In genomic region chr21:42784276-42784675, GRCh38 we compare ENCODE assay signal across 9 cellular contexts.
DNase-seq lines count a peak whose midpoint lies in the region; ATAC-seq and TF ChIP-seq lines count a peak whose summit lies in the region.
"Had no signal": no experiment of that assay in that cellular context is flagged by ENCODE, and none has a peak within 500 bp of the region (broad histone marks: within the 10 kb centered on the region; RNA-seq: fewer than 3 reads in every experiment).

No MANE protein-coding gene starts in this region.

- ATAC-seq in T-helper 17 cell (peak; percentile 34), omental fat pad (ENCODE audit: low FRiP score) (peak; percentile 45), GM21786 (IDR thresholded peaks at IDR 0.05; ENCODE audit: unreplicated experiment) (no peak), GM19467 (IDR thresholded peaks at IDR 0.05; ENCODE audit: unreplicated experiment) (no peak), HG03565 (IDR thresholded peaks at IDR 0.05; ENCODE audit: unreplicated experiment) (no peak)

- 30 to 45% methylated on average over 5 to 8 of the region's 8 CpGs for WGBS in esophagus squamous epithelium, 2 donors

- no peaks in the 10 kb centered on the region for H3K27me3 Mint-ChIP-seq in CD4-positive, alpha-beta memory T cell
- H3K27me3 Mint-ChIP-seq in T-helper 17 cell, result no peaks in the 10 kb centered on the region

- H3K9me3 ChIP-seq in CD4-positive, alpha-beta memory T cell (ENCODE audit: control insufficient read depth in 1 of 2, low read length in 2 of 2), result no peaks in the 10 kb centered on the region
- H3K9me3 ChIP-seq in T-helper 17 cell (ENCODE audit: control insufficient read depth, low read length, poor library complexity, severe bottlenecking) (no peaks in the 10 kb centered on the region), esophagus squamous epithelium (no peaks in the 10 kb centered on the region)

- no peak for DNase-seq in CD4-positive, alpha-beta memory T cell
- DNase-seq in T-helper 17 cell (no peak), esophagus squamous epithelium (lab: John Stamatoyannopoulos, UW) (no peak), omental fat pad (ENCODE audit: low spot score) (no peak), NCI-H446 treated with DMSO at 0.1 percent for 48 hours (lab: John Stamatoyannopoulos, UW) (no peak)
- DNase-seq: NCI-H1694 had no signal

- intact Hi-C loops in CD4-positive, alpha-beta memory T cell (cut with micrococcal nuclease), result no loop called here
- intact Hi-C loops in esophagus squamous epithelium (cut with DNase I), result no loop called here

- POLR2A ChIA-PET in CD4-positive, alpha-beta memory T cell (lab: Charles Lee; ENCODE audit: partially characterized antibody), result interaction anchor here (0.9 to 3.9 kb wide), 8 partner anchors 9 to 130 kb away, joined by 3 to 35 read pairs (median 8); no protein-coding TSS in a partner anchor

- no peaks in the 10 kb centered on the region for H3K36me3 ChIP-seq in CD4-positive, alpha-beta memory T cell (ENCODE audit: insufficient read depth, low read length)
- no peaks in the 10 kb centered on the region for H3K36me3 ChIP-seq in esophagus squamous epithelium

- peak overlapping the region; percentile 76 to 93 (median 86) for H3K4me3 Mint-ChIP-seq in CD4-positive, alpha-beta memory T cell
- H3K4me3 Mint-ChIP-seq in T-helper 17 cell, result peak overlapping the region; percentile 84

- H3K27ac ChIP-seq in CD4-positive, alpha-beta memory T cell (ENCODE audit: low read depth, low read length), result peak overlapping the region; percentile 79
- peak overlapping the region; percentile 36 to 78 (median 60) for H3K27ac ChIP-seq in esophagus squamous epithelium

- H3K4me1 ChIP-seq in CD4-positive, alpha-beta memory T cell (ENCODE audit: insufficient read depth, low read length), result peaks cover 43% of the 10 kb centered on the region
- peaks cover 5 to 40% (median 16%) of the 10 kb centered on the region in 3 donors for H3K4me1 ChIP-seq in esophagus squamous epithelium

- CTCF ChIA-PET in CD4-positive, alpha-beta memory T cell (lab: Charles Lee; ENCODE audit: partially characterized antibody), result interaction anchor here (1.2 kb wide), 1 partner anchor 37 kb away, joined by 3 read pairs; no protein-coding TSS in a partner anchor

- peak overlapping the region; percentile 29 to 58 for H3K4me3 ChIP-seq in CD4-positive, alpha-beta memory T cell (ENCODE audit: low read length in 2 of 2)
- peak overlapping the region in 1 of 4 donors; percentile 34 for H3K4me3 ChIP-seq in esophagus squamous epithelium

- no peaks in the 10 kb centered on the region for H3K27me3 ChIP-seq in CD4-positive, alpha-beta memory T cell (ENCODE audit: insufficient read depth, low read length)
- H3K27me3 ChIP-seq in esophagus squamous epithelium, result peaks cover 0 to 76% (median 3%) of the 10 kb centered on the region in 4 donors

- no peaks in the 10 kb centered on the region for H3K36me3 Mint-ChIP-seq in CD4-positive, alpha-beta memory T cell
- no peaks in the 10 kb centered on the region for H3K36me3 Mint-ChIP-seq in T-helper 17 cell (ENCODE audit: low read depth)

- no peaks in the 10 kb centered on the region for H3K9me3 Mint-ChIP-seq in CD4-positive, alpha-beta memory T cell

- TF ChIP-seq POLR2A in esophagus squamous epithelium (IDR thresholded peaks at IDR 0.05), result no peak

- TF ChIP-seq CTCF in esophagus squamous epithelium (IDR thresholded peaks at IDR 0.05) (no peak), omental fat pad (IDR thresholded peaks at IDR 0.05) (no peak)

- H3K4me1 Mint-ChIP-seq in CD4-positive, alpha-beta memory T cell, result peaks cover 30 to 57% (median 42%) of the 10 kb centered on the region in 4 donors
- H3K4me1 Mint-ChIP-seq in T-helper 17 cell, result peaks cover 35% of the 10 kb centered on the region

- peak overlapping the region; percentile 91 to 99 (median 98) for H3K27ac Mint-ChIP-seq in CD4-positive, alpha-beta memory T cell
- H3K27ac Mint-ChIP-seq in T-helper 17 cell, result peak overlapping the region; percentile 99

Comparison
In these comparisons a context has a peak if more than half of its experiments do, and no peak if none do; other contexts are left out.
1. ATAC-seq: peak in T-helper 17 cell (single experiment) and omental fat pad (single experiment); none in GM21786 (single experiment), GM19467 (single experiment) and HG03565 (single experiment).